In the genomic region with DNA sequence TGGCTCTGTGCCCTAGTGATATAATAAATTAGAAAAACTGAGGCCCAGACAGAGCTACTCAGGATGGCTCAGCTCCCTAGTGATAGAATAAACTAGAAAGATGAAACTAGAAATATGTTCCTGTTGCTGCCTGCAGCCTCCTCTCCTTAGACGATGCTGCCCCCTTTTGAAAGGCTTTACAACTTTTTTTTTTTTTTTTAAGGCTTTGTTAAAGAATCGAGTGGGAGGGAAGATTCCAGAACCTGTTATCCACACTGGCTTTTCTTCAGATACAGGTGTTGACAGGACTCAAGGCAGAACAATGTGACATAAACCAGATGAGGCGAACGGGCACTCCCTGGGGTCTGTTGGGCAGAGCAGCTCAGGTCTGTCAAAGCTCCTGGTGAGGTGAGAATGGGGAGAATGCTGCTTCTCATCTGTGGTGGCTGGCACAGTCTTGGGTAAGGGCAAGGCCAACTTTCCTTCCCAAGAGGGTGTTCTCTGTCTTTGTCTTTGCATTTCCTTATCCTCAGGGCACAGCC, we compare ENCODE assay signal across 8 cellular contexts.
A peak's percentile ranks its signal among the peaks of the same experiment; 100 is the strongest.
DNase-seq lines count a peak whose midpoint lies in the region; ATAC-seq and TF ChIP-seq lines count a peak whose summit lies in the region.

No MANE protein-coding gene starts in this region.

- no peak overlapping the region for H3K14ac ChIP-seq in H9 (ENCODE audit: insufficient read depth, low read length)

- no peak overlapping the region for H2AFZ ChIP-seq in H9 (ENCODE audit: low read length)

- H3K9me3 Mint-ChIP-seq in H9, result peaks cover under 1 to 6% of the 10 kb centered on the region in 2 experiments; a peak in 4 of 5 replicates

- H3K27ac Mint-ChIP-seq in H9, result peak overlapping the region in 1 of 3 experiments; percentile 69; a peak in 1 of 7 replicates

- H2BK5ac ChIP-seq in H9 (ENCODE audit: insufficient read length, low read length), result no peak overlapping the region

- peaks cover 17 to 19% of the 10 kb centered on the region in 2 experiments for H3K4me1 Mint-ChIP-seq in H9

- H3K9ac ChIP-seq in H9 (ENCODE audit: extremely low read depth, insufficient read length, low read length), result no peak overlapping the region

- no peak for ATAC-seq in GM18858 (IDR thresholded peaks at IDR 0.05; ENCODE audit: unreplicated experiment)
- ATAC-seq in HG03342 (IDR thresholded peaks at IDR 0.05; ENCODE audit: unreplicated experiment), result no peak
- ATAC-seq in GM18498 (IDR thresholded peaks at IDR 0.05; ENCODE audit: unreplicated experiment), result no peak

- H4K5ac ChIP-seq in H9 (ENCODE audit: insufficient read length, low read depth, low read length), result no peak overlapping the region

- H2BK20ac ChIP-seq in H9 (ENCODE audit: low read depth, low read length, poor library complexity, severe bottlenecking), result no peak overlapping the region

- H2BK15ac ChIP-seq in H9 (ENCODE audit: low read depth, low read length), result no peak overlapping the region

- WGBS in H9 (ENCODE audit: extremely low coverage, insufficient read length, low lambda C conversion rate), result no CpG with 5 or more reads among the region's 4 CpGs

- H3K27me3 Mint-ChIP-seq in H9 (ENCODE audit: low read depth), result no peaks in the 10 kb centered on the region

- H3K27ac ChIP-seq in H9 (ENCODE audit: insufficient read length, low read depth, low read length), result no peak overlapping the region

- H2BK12ac ChIP-seq in H9 (ENCODE audit: insufficient read length, low read depth, low read length), result no peak overlapping the region

- peaks cover 3 to 8% (median 5%) of the 10 kb centered on the region in 3 experiments for H3K36me3 Mint-ChIP-seq in H9 (ENCODE audit: insufficient read depth in 1 of 3, low read depth in 3 of 3)

- no peak overlapping the region for H3K4me3 Mint-ChIP-seq in H9

- H3K79me2 ChIP-seq in H9 (ENCODE audit: insufficient read depth, low read length), result no peaks in the 10 kb centered on the region

- no peak overlapping the region for H4K8ac ChIP-seq in H9 (replicated peaks; ENCODE audit: insufficient read length, low read depth, low read length)

- no peak overlapping the region for H3K4me2 ChIP-seq in H9 (ENCODE audit: insufficient read depth, insufficient read length, low read length)

- H3K4me1 ChIP-seq in H9 (ENCODE audit: insufficient read depth, low read length), result no peaks in the 10 kb centered on the region; the same call in 1 of the 2 replicates

- no peak overlapping the region for H3K56ac ChIP-seq in H9 (ENCODE audit: insufficient read length, low read depth, low read length)

- H3K9me3 ChIP-seq in H9 (ENCODE audit: control insufficient read depth, low read depth, low read length), result no peaks in the 10 kb centered on the region

- H4K91ac ChIP-seq in H9 (ENCODE audit: insufficient read length, low read depth, low read length), result no peak overlapping the region

- peak; percentile 76 for DNase-seq in AG20443 (ENCODE audit: low spot score)
- DNase-seq in H9, result no peak
- peak; percentile 7 for DNase-seq in RKO (ENCODE audit: low spot score)
- DNase-seq in fibroblast of villous mesenchyme (ENCODE audit: low read depth), result peak; percentile 53
- peak; percentile 68 for DNase-seq in putamen (ENCODE audit: low spot score)

- no peak overlapping the region for H3K23ac ChIP-seq in H9 (ENCODE audit: insufficient read length, low read depth, low read length)

- no peak overlapping the region for H3T11ph ChIP-seq in H9 (ENCODE audit: low read length)

- no peak overlapping the region for H2AK5ac ChIP-seq in H9 (ENCODE audit: insufficient read length, low read length)

- no peak overlapping the region for H3K4ac ChIP-seq in H9 (ENCODE audit: low read depth, low read length)

- H3K4me3 ChIP-seq in fibroblast of villous mesenchyme (ENCODE audit: low read depth, low read length), result no peak overlapping the region

- H3K79me1 ChIP-seq in H9 (ENCODE audit: insufficient read depth, low read depth, low read length, poor library complexity, severe bottlenecking), result no peaks in the 10 kb centered on the region

- no peak overlapping the region for H3K18ac ChIP-seq in H9 (ENCODE audit: insufficient read length, low read depth, low read length)

- no peaks in the 10 kb centered on the region for H3K23me2 ChIP-seq in H9 (ENCODE audit: insufficient read length, low read depth, low read length, poor library complexity, severe bottlenecking)

- no peaks in the 10 kb centered on the region for H3K27me3 ChIP-seq in H9 (ENCODE audit: insufficient read depth, low read length)

- H4K20me1 ChIP-seq in H9 (ENCODE audit: control insufficient read depth, insufficient read depth, insufficient read length), result no peaks in the 10 kb centered on the region

- no peak overlapping the region for H2BK120ac ChIP-seq in H9 (ENCODE audit: low read depth, low read length, poor library complexity, severe bottlenecking)

- TF ChIP-seq CTCF in H9 (conservative IDR thresholded peaks at IDR 0.05) (peak; percentile 78), fibroblast of villous mesenchyme (IDR thresholded peaks at IDR 0.05; ENCODE audit: insufficient read depth, low read depth, low read length) (peak; percentile 71)
